Comparison of ENCODE assay signal across 16 cellular contexts in the genomic region with DNA sequence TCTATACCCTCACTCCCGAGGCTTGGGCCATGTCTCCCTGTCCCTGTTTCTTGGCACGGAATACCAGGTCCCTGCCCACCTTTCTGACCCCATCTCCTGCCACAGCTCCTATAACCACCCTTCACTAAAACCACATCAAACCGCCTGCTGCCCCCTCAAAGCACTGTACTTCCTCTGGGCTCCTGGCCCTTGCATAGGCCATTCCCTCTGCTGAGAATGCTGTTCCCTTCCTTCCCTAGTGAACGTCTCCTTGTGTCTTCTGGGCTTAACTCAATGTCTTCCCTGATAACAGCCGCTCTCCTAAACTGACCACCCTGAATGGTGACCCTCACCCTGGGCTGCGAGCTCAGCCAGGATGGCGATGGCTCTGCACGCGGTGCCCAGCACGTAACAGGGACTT. TPM values are rescaled to one million over a fixed set of nuclear protein-coding genes. Genes with fewer than 3 reads are reported as not detected.
DNase-seq lines count a peak whose midpoint lies in the region; ATAC-seq and TF ChIP-seq lines count a peak whose summit lies in the region.
"Had no signal": no experiment of that assay in that cellular context is flagged by ENCODE, and none has a peak within 500 bp of the region (broad histone marks: within the 10 kb centered on the region; RNA-seq: fewer than 3 reads in every experiment).

No MANE protein-coding gene starts in this region.

- no peaks in the 10 kb centered on the region for H3K27me3 Mint-ChIP-seq in natural killer cell treated with Interleukin-12 subunit alpha and Interleukin-12 subunit beta and Interleukin-15 and Interleukin-18, amount 100 ng/mL, for 72 hours
- H3K27me3 Mint-ChIP-seq in natural killer cell (ENCODE audit: low read depth in 2 of 2) (no peaks in the 10 kb centered on the region), memory B cell (no peaks in the 10 kb centered on the region)
- no peaks in the 10 kb centered on the region for H3K27me3 Mint-ChIP-seq in activated T-helper 2 cell treated with anti-CD3 and anti-CD28 coated beads, Interferon-gamma antibody, Interleukin-2, Interleukin-4, amounts not matched to agents 10 μg/mL and 5 μg/mL and 100 μg/mL, durations not matched to agents 14 hours and 24 hours and 36 hours (ENCODE audit: low read depth)

- no peak overlapping the region for H3K4me3 Mint-ChIP-seq in natural killer cell treated with Interleukin-12 subunit alpha and Interleukin-12 subunit beta and Interleukin-15 and Interleukin-18, amount 100 ng/mL, for 72 hours
- H3K4me3 Mint-ChIP-seq in natural killer cell, result no peak overlapping the region
- H3K4me3 Mint-ChIP-seq in activated T-helper 2 cell treated with anti-CD3 and anti-CD28 coated beads, Interferon-gamma antibody, Interleukin-2, Interleukin-4, amounts not matched to agents 10 μg/mL and 5 μg/mL and 100 μg/mL, durations not matched to agents 14 hours and 24 hours and 36 hours (ENCODE audit: low read depth), result no peak overlapping the region
- no peak overlapping the region for H3K4me3 Mint-ChIP-seq in memory B cell
- H3K4me3 Mint-ChIP-seq: H9 had no signal

- intact Hi-C loops in natural killer cell (cut with micrococcal nuclease), result no loop called here
- intact Hi-C loops in activated T-helper 2 cell treated with anti-CD3 and anti-CD28 coated beads, Interferon-gamma antibody, Interleukin-2, Interleukin-4, amounts not matched to agents 10 μg/mL and 5 μg/mL and 100 μg/mL, durations not matched to agents 14 hours and 24 hours and 36 hours (cut with micrococcal nuclease), result no loop called here

- H3K27ac Mint-ChIP-seq in natural killer cell treated with Interleukin-12 subunit alpha and Interleukin-12 subunit beta and Interleukin-15 and Interleukin-18, amount 100 ng/mL, for 72 hours, result peak overlapping the region; percentile 6 to 13
- H3K27ac Mint-ChIP-seq in natural killer cell (peak overlapping the region in 1 of 2 donors; percentile 75), memory B cell (peak overlapping the region; percentile 19)
- H3K27ac Mint-ChIP-seq in activated T-helper 2 cell treated with anti-CD3 and anti-CD28 coated beads, Interferon-gamma antibody, Interleukin-2, Interleukin-4, amounts not matched to agents 10 μg/mL and 5 μg/mL and 100 μg/mL, durations not matched to agents 14 hours and 24 hours and 36 hours, result peak overlapping the region; percentile 4

- TF ChIP-seq CTCF in natural killer cell (IDR thresholded peaks at IDR 0.05), result no peak

- H3K9me3 Mint-ChIP-seq in natural killer cell treated with Interleukin-12 subunit alpha and Interleukin-12 subunit beta and Interleukin-15 and Interleukin-18, amount 100 ng/mL, for 72 hours, result no peaks in the 10 kb centered on the region
- no peaks in the 10 kb centered on the region for H3K9me3 Mint-ChIP-seq in natural killer cell
- no peaks in the 10 kb centered on the region for H3K9me3 Mint-ChIP-seq in activated T-helper 2 cell treated with anti-CD3 and anti-CD28 coated beads, Interferon-gamma antibody, Interleukin-2, Interleukin-4, amounts not matched to agents 10 μg/mL and 5 μg/mL and 100 μg/mL, durations not matched to agents 14 hours and 24 hours and 36 hours
- no peaks in the 10 kb centered on the region for H3K9me3 Mint-ChIP-seq in memory B cell
- H3K9me3 Mint-ChIP-seq: H9 had no signal

- no peak for DNase-seq in natural killer cell treated with Interleukin-12 subunit alpha and Interleukin-12 subunit beta and Interleukin-15 and Interleukin-18, amount 100 ng/mL, for 72 hours (ENCODE audit: low spot score)
- DNase-seq in natural killer cell, result no peak
- DNase-seq in activated T-helper 2 cell treated with anti-CD3 and anti-CD28 coated beads, Interferon-gamma antibody, Interleukin-2, Interleukin-4, amounts not matched to agents 10 μg/mL and 5 μg/mL and 100 μg/mL, durations not matched to agents 14 hours and 24 hours and 36 hours (ENCODE audit: low spot score), result no peak
- no peak for DNase-seq in memory B cell (ENCODE audit: low spot score in 2 of 2)
- DNase-seq in effector CD4-positive, alpha-beta T cell, result no peak
- no peak for DNase-seq in NCI-H2107 treated with DMSO at 0.1 percent for 48 hours (lab: John Stamatoyannopoulos, UW; ENCODE audit: unreplicated experiment)
- DNase-seq: DND-41, H9, NCI-H1105 treated with DMSO at 0.1 percent for 48 hours, NCI-H1694, NCI-H2081 treated with DMSO at 0.1 percent for 48 hours, Peyer's patch had no signal

- H3K4me1 Mint-ChIP-seq in natural killer cell treated with Interleukin-12 subunit alpha and Interleukin-12 subunit beta and Interleukin-15 and Interleukin-18, amount 100 ng/mL, for 72 hours (ENCODE audit: low read depth in 2 of 2), result peaks cover 14 to 20% of the 10 kb centered on the region in 2 donors
- H3K4me1 Mint-ChIP-seq in natural killer cell, result peaks cover 10 to 20% of the 10 kb centered on the region in 2 donors
- peaks cover 2% of the 10 kb centered on the region for H3K4me1 Mint-ChIP-seq in activated T-helper 2 cell treated with anti-CD3 and anti-CD28 coated beads, Interferon-gamma antibody, Interleukin-2, Interleukin-4, amounts not matched to agents 10 μg/mL and 5 μg/mL and 100 μg/mL, durations not matched to agents 14 hours and 24 hours and 36 hours (ENCODE audit: low read depth)
- H3K4me1 Mint-ChIP-seq in memory B cell, result peaks cover 28% of the 10 kb centered on the region
- H3K4me1 Mint-ChIP-seq: H9 had no signal

- no peak for ATAC-seq in natural killer cell treated with Interleukin-12 subunit alpha and Interleukin-12 subunit beta and Interleukin-15 and Interleukin-18, amount 100 ng/mL, for 72 hours
- no peak for ATAC-seq in natural killer cell
- no peak for ATAC-seq in memory B cell (ENCODE audit: low read depth)
- ATAC-seq in esophagus mucosa, result no peak

- H3K36me3 Mint-ChIP-seq in natural killer cell treated with Interleukin-12 subunit alpha and Interleukin-12 subunit beta and Interleukin-15 and Interleukin-18, amount 100 ng/mL, for 72 hours, result peaks cover 5% of the 10 kb centered on the region
- no peaks in the 10 kb centered on the region for H3K36me3 Mint-ChIP-seq in natural killer cell
- peaks cover 25% of the 10 kb centered on the region for H3K36me3 Mint-ChIP-seq in activated T-helper 2 cell treated with anti-CD3 and anti-CD28 coated beads, Interferon-gamma antibody, Interleukin-2, Interleukin-4, amounts not matched to agents 10 μg/mL and 5 μg/mL and 100 μg/mL, durations not matched to agents 14 hours and 24 hours and 36 hours (ENCODE audit: low read depth)
- H3K36me3 Mint-ChIP-seq in memory B cell, result peaks cover 26% of the 10 kb centered on the region

RNA-seq across cellular contexts. Expression of a gene that starts 10.7 kb away (rescaled TPM):
- under 1 TPM in 1 of 2 donors, not detected in 1; 0.78 TPM for total RNA-seq in natural killer cell treated with Interleukin-12 subunit alpha and Interleukin-12 subunit beta and Interleukin-15 and Interleukin-18, amount 100 ng/mL, for 72 hours
- total RNA-seq in natural killer cell (under 1 TPM in 2 of 3 donors, not detected in 1; 0.28 to 0.50 TPM), esophagus mucosa (not detected)
- 0.18 TPM in 1 of 2 replicates, not detected in the other for total RNA-seq in activated T-helper 2 cell treated with anti-CD3 and anti-CD28 coated beads, Interferon-gamma antibody, Interleukin-2, Interleukin-4, amounts not matched to agents 10 μg/mL and 5 μg/mL and 100 μg/mL, durations not matched to agents 14 hours and 24 hours and 36 hours
- total RNA-seq: A673, NCI-H460, Peyer's patch, SK-MEL-5 had no signal

RNA-seq across cellular contexts. Expression of a gene that starts 23.1 kb away (rescaled TPM):
- 100 to 1,000 TPM; 156 to 234 TPM for total RNA-seq in natural killer cell treated with Interleukin-12 subunit alpha and Interleukin-12 subunit beta and Interleukin-15 and Interleukin-18, amount 100 ng/mL, for 72 hours
- total RNA-seq in natural killer cell, result 100 to 1,000 TPM; 194 to 233 (median 202) TPM
- 45.3 and 48.5 TPM in 2 replicates for total RNA-seq in activated T-helper 2 cell treated with anti-CD3 and anti-CD28 coated beads, Interferon-gamma antibody, Interleukin-2, Interleukin-4, amounts not matched to agents 10 μg/mL and 5 μg/mL and 100 μg/mL, durations not matched to agents 14 hours and 24 hours and 36 hours
- 36.8 TPM for total RNA-seq in esophagus mucosa

RNA-seq across cellular contexts. Expression of a gene that starts 25.1 kb away (rescaled TPM):
- total RNA-seq in natural killer cell treated with Interleukin-12 subunit alpha and Interleukin-12 subunit beta and Interleukin-15 and Interleukin-18, amount 100 ng/mL, for 72 hours, result 10 to 100 TPM; 46.7 to 66.9 TPM
- 10 to 100 TPM; 34.9 to 40.2 (median 37.7) TPM for total RNA-seq in natural killer cell
- total RNA-seq in activated T-helper 2 cell treated with anti-CD3 and anti-CD28 coated beads, Interferon-gamma antibody, Interleukin-2, Interleukin-4, amounts not matched to agents 10 μg/mL and 5 μg/mL and 100 μg/mL, durations not matched to agents 14 hours and 24 hours and 36 hours, result 46.0 and 46.5 TPM in 2 replicates
- total RNA-seq in esophagus mucosa, result 17.2 TPM

RNA-seq across cellular contexts. Expression of a gene that starts 59.4 kb away (rescaled TPM):
- 1 to 10 TPM; 1.0 to 2.9 TPM for total RNA-seq in natural killer cell treated with Interleukin-12 subunit alpha and Interleukin-12 subunit beta and Interleukin-15 and Interleukin-18, amount 100 ng/mL, for 72 hours
- total RNA-seq in natural killer cell (under 1 TPM; 0.12 to 0.33 (median 0.16) TPM), esophagus mucosa (2.6 TPM)
- total RNA-seq in activated T-helper 2 cell treated with anti-CD3 and anti-CD28 coated beads, Interferon-gamma antibody, Interleukin-2, Interleukin-4, amounts not matched to agents 10 μg/mL and 5 μg/mL and 100 μg/mL, durations not matched to agents 14 hours and 24 hours and 36 hours, result not detected in 2 replicates
